7 cellular contexts compared by ENCODE assay signal in the genomic region with DNA sequence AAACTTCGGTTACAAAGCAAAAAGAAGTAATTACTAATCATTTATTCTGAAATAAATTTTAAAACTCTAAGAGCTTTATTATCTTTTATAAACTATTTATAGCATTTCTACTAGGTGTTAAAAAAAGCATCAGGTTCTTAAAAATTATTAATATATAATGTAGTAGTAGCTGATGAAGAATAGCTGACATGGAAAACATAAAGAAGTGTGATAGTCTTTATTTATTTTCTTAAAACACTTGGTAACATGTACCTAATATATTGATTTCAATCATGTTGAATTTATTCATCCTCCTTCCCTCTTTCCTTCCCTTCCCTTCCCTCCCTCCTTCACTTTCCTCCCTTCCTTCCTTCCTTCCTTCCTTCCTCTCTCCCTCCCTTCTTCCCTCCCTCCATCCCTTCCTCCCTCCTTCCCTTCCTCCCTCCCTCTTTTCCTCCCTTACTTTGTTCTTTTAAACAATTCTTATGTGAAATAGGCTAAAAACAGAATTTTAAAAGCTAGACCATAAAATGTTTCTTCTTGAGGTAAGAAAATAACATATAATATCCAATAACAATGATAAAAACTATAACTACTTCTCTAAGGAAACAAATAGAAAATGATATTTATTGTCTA.
"Had no signal": no experiment of that assay in that cellular context is flagged by ENCODE, and none has a peak within 500 bp of the region (broad histone marks: within the 10 kb centered on the region; RNA-seq: fewer than 3 reads in every experiment).

No MANE protein-coding gene starts in this region.

- H3K27ac ChIP-seq: GM23248 had no signal

- H3K36me3 ChIP-seq: HAP-1 had no signal

- H3K4me1 ChIP-seq: HAP-1 had no signal

- DNase-seq: GM23248, GOT3, H7, KG1 had no signal

- H3K9me3 ChIP-seq: HAP-1 had no signal

- H3K4me3 ChIP-seq: GM23248, HAP-1 had no signal

- H2AFZ ChIP-seq: GM23248 had no signal

- ATAC-seq: HCT116 had no signal

- H3K9ac ChIP-seq: GM23248 had no signal

- FAIRE-seq: HTR-8/SVneo had no signal
